Comparison of ENCODE assay signal across 8 cellular contexts in the genomic region with DNA sequence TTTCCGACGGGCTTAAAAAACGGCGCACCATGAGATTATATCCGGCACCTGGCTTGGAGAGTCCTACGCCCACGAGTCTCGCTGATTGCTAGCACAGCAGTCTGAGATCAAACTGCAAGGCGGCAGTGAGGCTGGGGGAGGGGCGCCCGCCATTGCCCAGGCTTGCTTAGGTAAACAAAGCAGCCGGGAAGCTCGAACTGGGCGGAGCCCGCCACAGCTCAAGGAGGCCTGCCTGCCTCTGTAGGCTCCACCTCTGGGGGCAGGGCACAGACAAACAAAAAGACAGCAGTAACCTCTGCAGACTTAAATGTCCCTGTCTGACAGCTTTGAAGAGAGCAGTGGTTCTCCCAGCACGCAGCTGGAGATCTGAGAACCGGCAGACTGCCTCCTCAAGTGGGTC.
DNase-seq lines count a peak whose midpoint lies in the region; ATAC-seq and TF ChIP-seq lines count a peak whose summit lies in the region.
"Not testable (repeated sequence)": the region's sequence is repeated elsewhere in the genome, so short reads cannot be mapped to it uniquely, and the experiment has no call there.

No MANE protein-coding gene starts in this region.

- 90% methylated on average over 4 of the region's 17 CpGs; no CpG with 5 or more reads in 1 of the 2 donors for WGBS in testis, 2 donors

- not testable (repeated sequence) for H3K9me3 ChIP-seq in HUES48 (ENCODE audit: control insufficient read depth, insufficient read depth, low read length); testis

- peak overlapping the region; percentile 46 for H3K27ac ChIP-seq in 22Rv1
- not testable (repeated sequence) for H3K27ac ChIP-seq in HUES48 (ENCODE audit: low read depth, low read length); testis

- DNase-seq in NCI-H748 treated with DMSO at 0.1 percent for 48 hours (lab: John Stamatoyannopoulos, UW) = peak; percentile 5
- DNase-seq in activated CD4-positive, alpha-beta T cell treated with anti-CD3 and anti-CD28 coated beads, Interleukin-2, amount 50 U/mL, for 48 hours = peak; percentile 4 to 5
- peak; percentile 49 for DNase-seq in glutamatergic neuron
- DNase-seq in left colon = peak; percentile 38 to 72
- DNase-seq in neural crest cell (ENCODE audit: low read depth, low spot score) = peak; percentile 9
- DNase-seq in testis = peak; percentile 51

- H3K36me3 ChIP-seq in HUES48 (ENCODE audit: control insufficient read depth, insufficient read depth, low read length); testis (ENCODE audit: low read depth, missing control alignments): not testable (repeated sequence)

- not testable (repeated sequence) for H3K27me3 ChIP-seq in HUES48 (ENCODE audit: control insufficient read depth, insufficient read depth, low read length); testis

- H3K9ac ChIP-seq in HUES48 (ENCODE audit: low read depth, low read length) = peak overlapping the region; percentile 59; the same call in 1 of the 2 replicates

- not testable (repeated sequence) for TF ChIP-seq POLR2A in testis (IDR thresholded peaks at IDR 0.05)

- not testable (repeated sequence) for H3K4me3 Mint-ChIP-seq in glutamatergic neuron (ENCODE audit: unreplicated experiment)
- H3K4me3 Mint-ChIP-seq in neural crest cell = peak overlapping the region; percentile 77

- not testable (repeated sequence) for H3K9me3 Mint-ChIP-seq in glutamatergic neuron (ENCODE audit: unreplicated experiment); neural crest cell

- H3K27ac Mint-ChIP-seq in glutamatergic neuron (ENCODE audit: unreplicated experiment) = not testable (repeated sequence)
- peak overlapping the region; percentile 65 for H3K27ac Mint-ChIP-seq in neural crest cell (ENCODE audit: unreplicated experiment)

- intact Hi-C loops in left colon (cut with DNase I, micrococcal nuclease); testis (cut with DNase I; ENCODE audit: low total_unique reads): not testable (repeated sequence)

- not testable (repeated sequence) for ATAC-seq in left colon

- H3K4me3 ChIP-seq in HUES48 (ENCODE audit: low read depth, low read length) = peak overlapping the region; percentile 50; the same call in 1 of the 2 replicates
- not testable (repeated sequence) for H3K4me3 ChIP-seq in testis

- not testable (repeated sequence) for H3K4me1 ChIP-seq in HUES48 (ENCODE audit: control insufficient read depth, insufficient read depth, low read length); testis

- TF ChIP-seq CTCF in 22Rv1 (IDR thresholded peaks at IDR 0.05); glutamatergic neuron (IDR thresholded peaks at IDR 0.05; ENCODE audit: partially characterized antibody, unreplicated experiment); neural crest cell (conservative IDR thresholded peaks at IDR 0.05); testis (IDR thresholded peaks at IDR 0.05): not testable (repeated sequence)

- H3K4me1 Mint-ChIP-seq in glutamatergic neuron (ENCODE audit: low read depth, unreplicated experiment); neural crest cell: not testable (repeated sequence)

- not testable (repeated sequence) for H3K36me3 Mint-ChIP-seq in glutamatergic neuron (ENCODE audit: unreplicated experiment); neural crest cell (ENCODE audit: low read depth)

- H3K27me3 Mint-ChIP-seq in glutamatergic neuron (ENCODE audit: unreplicated experiment); neural crest cell (ENCODE audit: low read depth): not testable (repeated sequence)

Comparison
In these comparisons a context has a peak if more than half of its experiments do, and no peak if none do; other contexts are left out.
1. DNase-seq: peak in every context shown above with its lines; median percentile 55 in left colon; 51 in testis; 49 in glutamatergic neuron; 9 in neural crest cell; 5 in NCI-H748 treated with DMSO at 0.1 percent for 48 hours; 4 in activated CD4-positive, alpha-beta T cell treated with anti-CD3 and anti-CD28 coated beads, Interleukin-2, amount 50 U/mL, for 48 hours.